In genomic region chr6:34468378-34468892, GRCh38 we compare ENCODE assay signal across 17 cellular contexts. TPM values are rescaled to one million over a fixed set of nuclear protein-coding genes. Genes with fewer than 3 reads are reported as not detected.
A peak's percentile ranks its signal among the peaks of the same experiment; 100 is the strongest.
DNase-seq lines count a peak whose midpoint lies in the region; ATAC-seq, FAIRE-seq and TF ChIP-seq lines count a peak whose summit lies in the region.
"Had no signal": no experiment of that assay in that cellular context is flagged by ENCODE, and none has a peak within 500 bp of the region (broad histone marks: within the 10 kb centered on the region; RNA-seq: fewer than 3 reads in every experiment).

No MANE protein-coding gene starts in this region.

- H3K4me2 ChIP-seq in HepG2 (ENCODE audit: low read depth, low read length): no peak overlapping the region

- DNase-seq in GM12892 (ENCODE audit: insufficient read length) (no peak), NB4 (ENCODE audit: low read depth) (peak; percentile 73), HepG2 (ENCODE audit: low spot score) (no peak), retina (no peak), HAP-1 (ENCODE audit: low spot score in 2 of 2) (no peak)
- DNase-seq in activated naive CD4-positive, alpha-beta T cell treated with anti-CD3 and anti-CD28 coated beads, Interleukin-2, amount 50 U/mL, for 72 hours (ENCODE audit: low spot score in 2 of 2): no peak
- DNase-seq: activated CD8-positive, alpha-beta memory T cell treated with anti-CD3 and anti-CD28 coated beads, Interleukin-2, amount 50 U/mL, for 48 hours; activated naive CD8-positive, alpha-beta T cell treated with anti-CD3 and anti-CD28 coated beads, Interleukin-2, amount 10 ng/mL, durations not matched to agents 7 days and 5 days; central memory CD4-positive, alpha-beta T cell; glutamatergic neuron; kidney glomerular epithelial cell; stimulated activated CD8-positive, alpha-beta memory T cell treated with anti-CD3 and anti-CD28 coated beads, Interleukin-4, amount 100 ng/mL, for 48 hours; upper lobe of left lung had no signal

- H3K9me3 ChIP-seq in HepG2 (ENCODE audit: low read length): no peaks in the 10 kb centered on the region
- H3K9me3 ChIP-seq in HAP-1: no peaks in the 10 kb centered on the region
- H3K9me3 ChIP-seq: upper lobe of left lung had no signal

- H3K27ac Mint-ChIP-seq in activated naive CD4-positive, alpha-beta T cell treated with anti-CD3 and anti-CD28 coated beads, Interleukin-2, amount 50 U/mL, for 72 hours: no peak overlapping the region
- H3K27ac Mint-ChIP-seq: activated naive CD8-positive, alpha-beta T cell treated with anti-CD3 and anti-CD28 coated beads, Interleukin-2, amount 10 ng/mL, durations not matched to agents 7 days and 5 days had no signal

- no peaks in the 10 kb centered on the region for H3K79me2 ChIP-seq in HepG2 (ENCODE audit: insufficient read depth, low read length)

- no peak for TF ChIP-seq EP300 in HepG2 (IDR thresholded peaks at IDR 0.05; ENCODE audit: low read depth in 2 of 2, low read length in 2 of 2)
- no peak for TF ChIP-seq EP300 in HepG2 (CRISPR knock-in tag; IDR thresholded peaks at IDR 0.05; ENCODE audit: borderline replicate concordance)

- no peaks in the 10 kb centered on the region for H3K9me3 Mint-ChIP-seq in activated naive CD4-positive, alpha-beta T cell treated with anti-CD3 and anti-CD28 coated beads, Interleukin-2, amount 50 U/mL, for 72 hours
- H3K9me3 Mint-ChIP-seq: activated naive CD8-positive, alpha-beta T cell treated with anti-CD3 and anti-CD28 coated beads, Interleukin-2, amount 10 ng/mL, durations not matched to agents 7 days and 5 days had no signal

- TF ChIP-seq RAD21 in HepG2 (CRISPR knock-in tag; IDR thresholded peaks at IDR 0.05): no peak

- no TSS peak for BruUV-seq in HepG2 (replicated peaks; lab: Mats Ljungman, UMichigan)

- in situ Hi-C loops in HepG2 (cut with HindIII; ENCODE audit: extremely low pct_ligation_motif_present, low pct_unique_long_range_greater_than_20kb): loop anchor here (10.0 kb wide), 1 partner anchor 136 kb away; no protein-coding TSS in a partner anchor
- in situ Hi-C loops in HAP-1 (cut with MboI; ENCODE audit: low sequenced_read_pairs): no loop called here

- peaks cover 2% of the 10 kb centered on the region; the same call in 1 of the 2 replicates for H4K20me1 ChIP-seq in HepG2 (ENCODE audit: insufficient read depth, low read length)

- H3K36me3 ChIP-seq in HepG2 (replicated peaks in 1 of 2; ENCODE audit: control insufficient read depth in 1 of 2, insufficient read depth in 2 of 2, low read length in 2 of 2) (no peaks in the 10 kb centered on the region), HAP-1 (replicated peaks) (no peaks in the 10 kb centered on the region)
- H3K36me3 ChIP-seq: upper lobe of left lung had no signal

- peaks cover 13 to 43% of the 10 kb centered on the region in 2 experiments; a peak in 4 of 5 replicates for H3K27me3 ChIP-seq in HepG2 (ENCODE audit: control insufficient read depth in 1 of 2, insufficient read depth in 2 of 2, low read length in 2 of 2)
- no peaks in the 10 kb centered on the region for H3K27me3 ChIP-seq in HAP-1 (ENCODE audit: low read depth)

- POLR2A ChIA-PET in HepG2 (lab: Yijun Ruan, JAX): interaction anchor here (0.9 kb wide), 1 partner anchor 261 kb away, joined by 3 read pairs; no protein-coding TSS in a partner anchor

- WGBS in HepG2 (ENCODE audit: low lambda C conversion rate): 13% methylated on average over 4 of the region's 4 CpGs

- H3K36me3 Mint-ChIP-seq in activated naive CD4-positive, alpha-beta T cell treated with anti-CD3 and anti-CD28 coated beads, Interleukin-2, amount 50 U/mL, for 72 hours: no peaks in the 10 kb centered on the region
- H3K36me3 Mint-ChIP-seq: activated naive CD8-positive, alpha-beta T cell treated with anti-CD3 and anti-CD28 coated beads, Interleukin-2, amount 10 ng/mL, durations not matched to agents 7 days and 5 days had no signal

- TF ChIP-seq CTCF in NB4 (IDR thresholded peaks at IDR 0.05; ENCODE audit: low read depth, low read length): no peak
- TF ChIP-seq CTCF in HepG2 (CRISPR knock-in tag; IDR thresholded peaks at IDR 0.05): no peak

- FAIRE-seq in GM12892 (lab: Jason Lieb, UNC) (peak; percentile 78), HepG2 (lab: Jason Lieb, UNC) (no peak)
- FAIRE-seq: endothelial cell of umbilical vein had no signal

- H3K4me3 ChIP-seq in NB4 (ENCODE audit: low read depth, low read length): no peak overlapping the region
- no peak overlapping the region for H3K4me3 ChIP-seq in HepG2 (replicated peaks in 1 of 3; ENCODE audit: insufficient read depth in 1 of 3, low read depth in 2 of 3, low read length in 3 of 3)
- no peak overlapping the region for H3K4me3 ChIP-seq in HAP-1
- H3K4me3 ChIP-seq: SK-N-MC, upper lobe of left lung had no signal

- H3K9ac ChIP-seq in HepG2 (ENCODE audit: insufficient read depth, low read depth, low read length): no peak overlapping the region

- 0 out of 2 replicates have a peak, but pooled peaks cover 5% of the 10 kb centered on the region for H3K4me1 ChIP-seq in HepG2 (ENCODE audit: insufficient read depth, low read length)
- no peaks in the 10 kb centered on the region for H3K4me1 ChIP-seq in HAP-1

- CTCF ChIA-PET in HepG2 (lab: Yijun Ruan, JAX; ENCODE audit: low intra/inter-chr PET ratio, low total read pairs): no interaction called here

- TF ChIP-seq POLR2A in GM12892 (IDR thresholded peaks at IDR 0.05; ENCODE audit: low read depth, low read length) (no peak), NB4 (IDR thresholded peaks at IDR 0.05; ENCODE audit: extremely low read depth, insufficient read length) (no peak), HepG2 (IDR thresholded peaks at IDR 0.05; ENCODE audit: insufficient read depth in 1 of 2, low read depth in 2 of 2, low read length in 2 of 2) (no peak)

- no peak overlapping the region for H3K27ac ChIP-seq in HepG2 (ENCODE audit: extremely low read length, insufficient read depth, low read length)
- H3K27ac ChIP-seq: SK-N-MC, upper lobe of left lung had no signal

- H2AFZ ChIP-seq in HepG2 (ENCODE audit: low read length): no peak overlapping the region

- ATAC-seq in HG02588 (IDR thresholded peaks at IDR 0.05; ENCODE audit: unreplicated experiment) (peak; percentile 64), HepG2 (peak; percentile 29; the same call in 2 of the 3 replicates)
- ATAC-seq in activated CD4-positive, CD25-positive, alpha-beta regulatory T cell treated with anti-CD3 and anti-CD28 coated beads, Interleukin-2, amount 50 U/mL, for 24 hours: no peak
- ATAC-seq in activated naive CD4-positive, alpha-beta T cell treated with anti-CD3 and anti-CD28 coated beads, Interleukin-2, amount 50 U/mL, for 72 hours: no peak

- intact Hi-C loops in HepG2 (cut with micrococcal nuclease; ENCODE audit: unreplicated experiment): no loop called here

RNA-seq across cellular contexts. Expression of gene PACSIN1, which starts 2.6 kb away (rescaled TPM):
- 0.06 TPM for polyA plus RNA-seq in GM12892 (2012; ENCODE audit: missing spikeins)
- total RNA-seq in HepG2 (2016; rRNA removed; fragmentation: Illumina TruSeq; extraction: Trizol): not detected in 2 replicates
- not detected in 2 replicates for total RNA-seq in HepG2 (2016; cell fraction: cytosol; rRNA removed; fragmentation: Illumina TruSeq; extraction: Trizol; ENCODE audit: low read depth)
- total RNA-seq in HepG2 (2016; cell fraction: insoluble cytoplasmic fraction; rRNA removed; fragmentation: Illumina TruSeq; extraction: Trizol): not detected in 2 replicates
- not detected in 2 replicates for total RNA-seq in HepG2 (2016; cell fraction: membrane; rRNA removed; fragmentation: Illumina TruSeq; extraction: Trizol)
- total RNA-seq in HepG2 (2016; cell fraction: nucleus; rRNA removed; fragmentation: Illumina TruSeq; extraction: Trizol): not detected in 2 replicates
- polyA plus RNA-seq in HepG2 (2011; rRNA removed): not detected in 2 replicates
- polyA plus RNA-seq in HepG2 (2011; cell fraction: cytosol; rRNA removed): 0.01 TPM in 1 of 2 replicates, not detected in the other
- polyA plus RNA-seq in HepG2 (2011; cell fraction: nucleus; rRNA removed): not detected in 2 replicates
- polyA plus RNA-seq in HepG2 (2012): not detected in 2 replicates
- not detected in 2 replicates for polyA plus RNA-seq in HepG2 (2016; cell fraction: cytosol; fragmentation: Illumina TruSeq; extraction: Trizol; ENCODE audit: low read depth)
- not detected in 2 replicates for polyA plus RNA-seq in HepG2 (2016; cell fraction: insoluble cytoplasmic fraction; fragmentation: Illumina TruSeq; extraction: Trizol; ENCODE audit: low read depth)
- polyA plus RNA-seq in HepG2 (2016; cell fraction: membrane; fragmentation: Illumina TruSeq; extraction: Trizol; ENCODE audit: low read depth): not detected in 2 replicates
- not detected in 2 replicates for polyA plus RNA-seq in HepG2 (2016; cell fraction: nucleus; fragmentation: Illumina TruSeq; extraction: Trizol; ENCODE audit: insufficient read depth, low read depth)
- polyA minus RNA-seq in HepG2 (2011; rRNA and poly(A)+ RNA removed; ENCODE audit: low replicate concordance): 0.04 and 0.05 TPM in 2 replicates
- not detected in 2 replicates for polyA minus RNA-seq in HepG2 (2011; cell fraction: cytosol; rRNA and poly(A)+ RNA removed)
- polyA minus RNA-seq in HepG2 (2011; cell fraction: nucleus; rRNA and poly(A)+ RNA removed): not detected in 2 replicates
- total RNA-seq in activated naive CD4-positive, alpha-beta T cell treated with anti-CD3 and anti-CD28 coated beads, Interleukin-2, amount 50 U/mL, for 72 hours: under 1 TPM in 1 of 2 donors, not detected in 1; 0.97 TPM
- total RNA-seq: endothelial cell of umbilical vein had no signal

RNA-seq across cellular contexts. Expression of gene RPS10, which starts 42.6 kb away (rescaled TPM):
- 4,762 TPM for polyA plus RNA-seq in GM12892 (2012; ENCODE audit: missing spikeins)
- total RNA-seq in HepG2 (2016; rRNA removed; fragmentation: Illumina TruSeq; extraction: Trizol): 2,909 and 3,503 TPM in 2 replicates
- 5,102 and 5,632 TPM in 2 replicates for total RNA-seq in HepG2 (2016; cell fraction: cytosol; rRNA removed; fragmentation: Illumina TruSeq; extraction: Trizol; ENCODE audit: low read depth)
- total RNA-seq in HepG2 (2016; cell fraction: insoluble cytoplasmic fraction; rRNA removed; fragmentation: Illumina TruSeq; extraction: Trizol): 3,081 and 3,638 TPM in 2 replicates
- total RNA-seq in HepG2 (2016; cell fraction: membrane; rRNA removed; fragmentation: Illumina TruSeq; extraction: Trizol): 7,429 and 7,480 TPM in 2 replicates
- total RNA-seq in HepG2 (2016; cell fraction: nucleus; rRNA removed; fragmentation: Illumina TruSeq; extraction: Trizol): 967 and 1,028 TPM in 2 replicates
- polyA plus RNA-seq in HepG2 (2011; rRNA removed): 4,295 and 4,648 TPM in 2 replicates
- polyA plus RNA-seq in HepG2 (2011; cell fraction: cytosol; rRNA removed): 9,439 and 9,926 TPM in 2 replicates
- polyA plus RNA-seq in HepG2 (2011; cell fraction: nucleus; rRNA removed): 1,658 and 1,840 TPM in 2 replicates
- 3,418 and 4,251 TPM in 2 replicates for polyA plus RNA-seq in HepG2 (2012)
- 5,367 and 5,814 TPM in 2 replicates for polyA plus RNA-seq in HepG2 (2016; cell fraction: cytosol; fragmentation: Illumina TruSeq; extraction: Trizol; ENCODE audit: low read depth)
- polyA plus RNA-seq in HepG2 (2016; cell fraction: insoluble cytoplasmic fraction; fragmentation: Illumina TruSeq; extraction: Trizol; ENCODE audit: low read depth): 2,908 and 3,264 TPM in 2 replicates
- 6,085 and 6,204 TPM in 2 replicates for polyA plus RNA-seq in HepG2 (2016; cell fraction: membrane; fragmentation: Illumina TruSeq; extraction: Trizol; ENCODE audit: low read depth)
- 1,494 and 1,555 TPM in 2 replicates for polyA plus RNA-seq in HepG2 (2016; cell fraction: nucleus; fragmentation: Illumina TruSeq; extraction: Trizol; ENCODE audit: insufficient read depth, low read depth)
- polyA minus RNA-seq in HepG2 (2011; rRNA and poly(A)+ RNA removed; ENCODE audit: low replicate concordance): 2,566 and 3,572 TPM in 2 replicates
- 602 and 661 TPM in 2 replicates for polyA minus RNA-seq in HepG2 (2011; cell fraction: cytosol; rRNA and poly(A)+ RNA removed)
- polyA minus RNA-seq in HepG2 (2011; cell fraction: nucleus; rRNA and poly(A)+ RNA removed): 173 and 248 TPM in 2 replicates
- 1,000 to 10,000 TPM; 2,345 to 2,565 TPM for total RNA-seq in activated naive CD4-positive, alpha-beta T cell treated with anti-CD3 and anti-CD28 coated beads, Interleukin-2, amount 50 U/mL, for 72 hours

Comparison
In these comparisons a context has a peak if more than half of its experiments do, and no peak if none do; other contexts are left out.
1. ATAC-seq: peak in HG02588 (single experiment) and HepG2 (single experiment); none in activated CD4-positive, CD25-positive, alpha-beta regulatory T cell treated with anti-CD3 and anti-CD28 coated beads, Interleukin-2, amount 50 U/mL, for 24 hours (0 of 2) and activated naive CD4-positive, alpha-beta T cell treated with anti-CD3 and anti-CD28 coated beads, Interleukin-2, amount 50 U/mL, for 72 hours (0 of 2).